In the genomic region with DNA sequence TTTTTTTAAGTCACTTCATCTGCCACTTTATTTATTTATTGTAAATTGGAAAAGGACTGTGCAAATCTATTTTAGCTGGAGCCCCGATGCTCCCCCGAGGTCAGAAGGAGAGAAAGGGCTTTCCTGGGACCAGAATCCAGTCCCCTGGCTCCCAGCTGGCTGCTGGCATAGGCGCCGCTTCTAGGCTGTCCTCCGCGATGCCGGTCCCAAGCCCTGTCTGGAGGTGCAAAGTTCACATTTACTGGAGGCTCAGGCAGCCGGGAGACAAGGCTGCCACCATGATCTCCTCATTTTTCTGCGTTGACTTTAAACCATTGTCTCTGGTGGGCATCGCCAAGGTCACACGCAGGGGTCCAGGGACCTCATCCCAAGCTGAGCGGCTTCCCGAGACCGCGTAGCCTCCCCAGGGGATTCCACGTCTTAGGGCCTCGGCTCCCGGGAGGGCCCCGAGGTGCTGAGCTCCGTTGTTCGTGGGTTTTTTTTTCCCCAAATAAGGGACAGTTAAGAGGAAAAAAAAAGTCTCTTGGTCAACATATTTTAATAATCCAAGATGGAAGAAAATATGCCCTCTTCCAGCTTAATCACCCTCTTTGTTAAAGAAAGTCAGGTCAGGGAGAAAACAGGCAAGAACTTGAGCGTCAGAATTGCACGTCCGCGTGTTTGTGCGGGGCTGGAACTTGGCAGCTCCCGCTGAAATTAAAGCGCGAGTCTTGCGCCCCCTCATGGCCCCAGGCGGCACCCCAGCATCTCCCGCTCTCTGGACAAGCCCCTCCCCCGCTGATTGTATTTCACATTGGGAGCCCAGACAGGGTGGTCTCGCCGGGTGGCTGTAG, we compare ENCODE assay signal across 7 cellular contexts. TPM values are rescaled to one million over a fixed set of nuclear protein-coding genes. Genes with fewer than 3 reads are reported as not detected.
DNase-seq lines count a peak whose midpoint lies in the region; ATAC-seq and TF ChIP-seq lines count a peak whose summit lies in the region.

No MANE protein-coding gene starts in this region.

- DNase-seq in NB4 (ENCODE audit: low read depth) (peak; percentile 49), right cardiac atrium (peak; percentile 78 to 89 (median 83)), spleen (no peak), cortex of kidney (lab: John Stamatoyannopoulos, UW) (no peak)
- DNase-seq in activated naive CD8-positive, alpha-beta T cell treated with anti-CD3 and anti-CD28 coated beads for 36 hours = peak; percentile 53

- H3K27ac ChIP-seq in right cardiac atrium (ENCODE audit: low read length) (no peak overlapping the region), spleen (no peak overlapping the region)

- 35% methylated on average over 35 of the region's 35 CpGs for WGBS in right cardiac atrium
- 39 to 49% (median 42%) methylated on average over 33 to 35 of the region's 35 CpGs for WGBS in spleen, 5 donors

- ATAC-seq in GM19043 (IDR thresholded peaks at IDR 0.05; ENCODE audit: low read depth, unreplicated experiment) (peak; percentile 60), right cardiac atrium (peak; percentile 69 to 76), GM18861 (IDR thresholded peaks at IDR 0.05; ENCODE audit: unreplicated experiment) (no peak)

- H3K4me3 ChIP-seq in NB4 (ENCODE audit: low read depth, low read length) (no peak overlapping the region), right cardiac atrium (ENCODE audit: low read length) (no peak overlapping the region), spleen (no peak overlapping the region)

- no peaks in the 10 kb centered on the region for H3K36me3 ChIP-seq in spleen

- H3K9me3 ChIP-seq in right cardiac atrium (ENCODE audit: control insufficient read depth, low read length) (no peaks in the 10 kb centered on the region), spleen (peaks cover 0 to 2% (median 0%) of the 10 kb centered on the region in 8 donors)

- intact Hi-C loops in right cardiac atrium (cut with DNase I) = no loop called here
- intact Hi-C loops in spleen (cut with DNase I; ENCODE audit: low total_unique reads) = no loop called here

- no peaks in the 10 kb centered on the region for H3K36me3 Mint-ChIP-seq in activated naive CD8-positive, alpha-beta T cell treated with anti-CD3 and anti-CD28 coated beads for 36 hours

- peak; percentile 30 for TF ChIP-seq CTCF in NB4 (IDR thresholded peaks at IDR 0.05; ENCODE audit: low read depth, low read length)
- TF ChIP-seq CTCF in spleen (IDR thresholded peaks at IDR 0.05 in 8 of 11, conservative IDR thresholded peaks at IDR 0.05 in 3 of 11) = peak in 9 of 11 experiments; percentile 27 to 62 (median 50)

- H3K27me3 ChIP-seq in right cardiac atrium (ENCODE audit: control insufficient read depth, insufficient read depth) (no peaks in the 10 kb centered on the region), spleen (replicated peaks in 1 of 7) (peaks cover 0 to 65% (median 2%) of the 10 kb centered on the region in 7 donors)

- no peaks in the 10 kb centered on the region for H3K9me3 Mint-ChIP-seq in activated naive CD8-positive, alpha-beta T cell treated with anti-CD3 and anti-CD28 coated beads for 36 hours

- H3K4me1 Mint-ChIP-seq in activated naive CD8-positive, alpha-beta T cell treated with anti-CD3 and anti-CD28 coated beads for 36 hours = peaks cover 4% of the 10 kb centered on the region

- no peaks in the 10 kb centered on the region for H3K4me1 ChIP-seq in right cardiac atrium (ENCODE audit: control insufficient read depth, insufficient read depth, low read length)
- H3K4me1 ChIP-seq in spleen = no peaks in the 10 kb centered on the region

- no peak overlapping the region for H3K4me3 Mint-ChIP-seq in activated naive CD8-positive, alpha-beta T cell treated with anti-CD3 and anti-CD28 coated beads for 36 hours

- TF ChIP-seq POLR2A in NB4 (IDR thresholded peaks at IDR 0.05; ENCODE audit: extremely low read depth, insufficient read length) (no peak), spleen (IDR thresholded peaks at IDR 0.05) (no peak)

- H3K27ac Mint-ChIP-seq in activated naive CD8-positive, alpha-beta T cell treated with anti-CD3 and anti-CD28 coated beads for 36 hours = no peak overlapping the region

- peaks cover 22% of the 10 kb centered on the region for H3K27me3 Mint-ChIP-seq in activated naive CD8-positive, alpha-beta T cell treated with anti-CD3 and anti-CD28 coated beads for 36 hours

RNA-seq across cellular contexts. Expression of a gene that starts 11.9 kb away (rescaled TPM):
- not detected for total RNA-seq in activated naive CD8-positive, alpha-beta T cell treated with anti-CD3 and anti-CD28 coated beads for 36 hours
- total RNA-seq in right cardiac atrium = under 1 TPM in 3 of 4 donors, not detected in 1; 0.36 to 0.79 (median 0.49) TPM
- 2.2 TPM for polyA plus RNA-seq in right cardiac atrium
- total RNA-seq in spleen = not detected
- not detected for polyA plus RNA-seq in spleen

RNA-seq across cellular contexts. Expression of a gene that starts 15.4 kb away (rescaled TPM):
- not detected for total RNA-seq in activated naive CD8-positive, alpha-beta T cell treated with anti-CD3 and anti-CD28 coated beads for 36 hours
- total RNA-seq in right cardiac atrium = under 1 TPM in 1 of 4 donors, not detected in 3; 0.09 TPM
- polyA plus RNA-seq in right cardiac atrium = not detected
- total RNA-seq in spleen = not detected
- not detected for polyA plus RNA-seq in spleen

RNA-seq across cellular contexts. Expression of a gene that starts 31.4 kb away (rescaled TPM):
- total RNA-seq in activated naive CD8-positive, alpha-beta T cell treated with anti-CD3 and anti-CD28 coated beads for 36 hours = not detected
- not detected for total RNA-seq in right cardiac atrium
- not detected for polyA plus RNA-seq in right cardiac atrium
- total RNA-seq in spleen = not detected
- not detected for polyA plus RNA-seq in spleen

Comparison
In these comparisons a context has a peak if more than half of its experiments do, and no peak if none do; other contexts are left out.
1. DNase-seq: peak in NB4 (single experiment), activated naive CD8-positive, alpha-beta T cell treated with anti-CD3 and anti-CD28 coated beads for 36 hours (single experiment) and right cardiac atrium (3 of 3); none in spleen (single experiment) and cortex of kidney (single experiment).